ENCODE assay signal across 2 cellular contexts in genomic region chr7:155807805-155808550, GRCh38.
A peak's percentile ranks its signal among the peaks of the same experiment; 100 is the strongest.
TF ChIP-seq lines count a peak whose summit lies in the region.

No MANE protein-coding gene starts in this region.

TF ChIP-seq in endothelial cell of umbilical vein, 7 proteins besides CTCF, POLR2A, EP300 and RAD21 (continued from another document):
- TF ChIP-seq FOS (IDR thresholded peaks at IDR 0.05; ENCODE audit: borderline replicate concordance, insufficient read depth, low read length) = no peak
- no peak for TF ChIP-seq JUN (IDR thresholded peaks at IDR 0.05; ENCODE audit: borderline replicate concordance, insufficient read depth, insufficient read length, low read depth)
- TF ChIP-seq EZH2 (IDR thresholded peaks at IDR 0.05; ENCODE audit: borderline replicate concordance, low read depth, low read length, severe bottlenecking) = no peak
- no peak for TF ChIP-seq MYC (IDR thresholded peaks at IDR 0.05; ENCODE audit: low read depth, low read length)
- no peak for TF ChIP-seq POLR2AphosphoS5 (IDR thresholded peaks at IDR 0.05; ENCODE audit: insufficient read depth, low read depth, low read length)

TF ChIP-seq in neural cell, 6 proteins besides CTCF, POLR2A, EP300 and RAD21 (continued from another document):
- TF ChIP-seq REST (IDR thresholded peaks at IDR 0.05; ENCODE audit: borderline replicate concordance) (no peak), POLR2AphosphoS5 (IDR thresholded peaks at IDR 0.05) (peak; percentile 8)
